Comparison of ENCODE assay signal across 29 cellular contexts in genomic region chr15:88736204-88736603, GRCh38.
"Had no signal": no experiment of that assay in that cellular context is flagged by ENCODE, and none has a peak within 500 bp of the region (broad histone marks: within the 10 kb centered on the region; RNA-seq: fewer than 3 reads in every experiment).

No MANE protein-coding gene starts in this region.

- DNase-seq: colonic mucosa; effector CD8-positive, alpha-beta T cell; foreskin keratinocyte; heart right ventricle; hippocampal formation; kidney glomerular epithelial cell; left ventricle myocardium superior; lower lobe of right lung; mucosa of descending colon; naive B cell; stimulated activated CD4-positive, alpha-beta T cell treated with anti-CD3 and anti-CD28 coated beads, Interleukin-2, amount 100 ng/mL, for 24 hours; stimulated activated CD4-positive, alpha-beta T cell treated with anti-CD3 and anti-CD28 coated beads, Interleukin-4, amount 100 ng/mL, for 24 hours; stimulated activated naive CD4-positive, alpha-beta T cell treated with Interleukin-2 at 50 U/mL for 16 hours; stomach; tibial artery; upper lobe of left lung; uterus had no signal

- H3K4me1 Mint-ChIP-seq: memory B cell; mesothelial cell of epicardium; neural crest cell; stimulated activated effector memory CD8-positive, alpha-beta T cell treated with anti-CD3 and anti-CD28 coated beads, Interleukin-12 subunit alpha, Interleukin-12 subunit beta, amount 100 ng/mL, for 72 hours had no signal

- H3K36me3 Mint-ChIP-seq: mesothelial cell of epicardium; natural killer cell treated with Interleukin-12 subunit alpha and Interleukin-12 subunit beta and Interleukin-15 and Interleukin-18, amount 100 ng/mL, for 72 hours; stimulated activated effector memory CD8-positive, alpha-beta T cell treated with anti-CD3 and anti-CD28 coated beads, Interleukin-12 subunit alpha, Interleukin-12 subunit beta, amount 100 ng/mL, for 72 hours had no signal

- ATAC-seq: foreskin keratinocyte; gastroesophageal sphincter; heart right ventricle; left ventricle myocardium superior; mucosa of descending colon; natural killer cell treated with Interleukin-12 subunit alpha and Interleukin-12 subunit beta and Interleukin-15 and Interleukin-18, amount 100 ng/mL, for 72 hours; sciatic nerve; stimulated activated effector memory CD8-positive, alpha-beta T cell treated with anti-CD3 and anti-CD28 coated beads, Interleukin-12 subunit alpha, Interleukin-12 subunit beta, amount 100 ng/mL, for 72 hours had no signal

- H3K9me3 ChIP-seq: colonic mucosa, esophagus muscularis mucosa, gastroesophageal sphincter, lower lobe of right lung, mucosa of descending colon, neutrophil, prostate gland, right atrium auricular region, tibial artery, upper lobe of left lung, uterus had no signal

- H3K27ac Mint-ChIP-seq: dendritic cell treated with granulocyte-macrophage colony-stimulating factor and Interleukin-4, amounts not matched to agents 40 ng/mL and 50 ng/mL, for 4 days; memory B cell; mesothelial cell of epicardium; naive B cell; natural killer cell treated with Interleukin-12 subunit alpha and Interleukin-12 subunit beta and Interleukin-15 and Interleukin-18, amount 100 ng/mL, for 72 hours; stimulated activated effector memory CD8-positive, alpha-beta T cell treated with anti-CD3 and anti-CD28 coated beads, Interleukin-12 subunit alpha, Interleukin-12 subunit beta, amount 100 ng/mL, for 72 hours had no signal

- H3K4me3 ChIP-seq: colonic mucosa, esophagus muscularis mucosa, gastroesophageal sphincter, heart right ventricle, lower lobe of right lung, mucosa of descending colon, prostate gland, right atrium auricular region, stomach, tibial artery, upper lobe of left lung, uterus had no signal

- H3K4me1 ChIP-seq: colonic mucosa, esophagus muscularis mucosa, foreskin keratinocyte, gastroesophageal sphincter, heart right ventricle, lower lobe of right lung, prostate gland, right atrium auricular region, stomach, upper lobe of left lung, uterus had no signal

- H3K36me3 ChIP-seq: colonic mucosa, esophagus muscularis mucosa, gastroesophageal sphincter, heart right ventricle, lower lobe of right lung, neutrophil, prostate gland, right atrium auricular region, stomach, tibial artery, upper lobe of left lung, uterus had no signal

- H3K4me3 Mint-ChIP-seq: dendritic cell treated with granulocyte-macrophage colony-stimulating factor and Interleukin-4, amounts not matched to agents 40 ng/mL and 50 ng/mL, for 4 days; memory B cell; mesothelial cell of epicardium; naive B cell; natural killer cell treated with Interleukin-12 subunit alpha and Interleukin-12 subunit beta and Interleukin-15 and Interleukin-18, amount 100 ng/mL, for 72 hours; neural crest cell; stimulated activated effector memory CD8-positive, alpha-beta T cell treated with anti-CD3 and anti-CD28 coated beads, Interleukin-12 subunit alpha, Interleukin-12 subunit beta, amount 100 ng/mL, for 72 hours had no signal

- H3K27ac ChIP-seq: colonic mucosa, esophagus muscularis mucosa, foreskin keratinocyte, gastroesophageal sphincter, heart right ventricle, lower lobe of right lung, neutrophil, prostate gland, right atrium auricular region, stomach, tibial artery, upper lobe of left lung, uterus had no signal

- H3K9me3 Mint-ChIP-seq: dendritic cell treated with granulocyte-macrophage colony-stimulating factor and Interleukin-4, amounts not matched to agents 40 ng/mL and 50 ng/mL, for 4 days; memory B cell; natural killer cell treated with Interleukin-12 subunit alpha and Interleukin-12 subunit beta and Interleukin-15 and Interleukin-18, amount 100 ng/mL, for 72 hours; stimulated activated effector memory CD8-positive, alpha-beta T cell treated with anti-CD3 and anti-CD28 coated beads, Interleukin-12 subunit alpha, Interleukin-12 subunit beta, amount 100 ng/mL, for 72 hours had no signal

- H3K27me3 ChIP-seq: colonic mucosa, right atrium auricular region, tibial artery, upper lobe of left lung, uterus had no signal
